In the genomic region with DNA sequence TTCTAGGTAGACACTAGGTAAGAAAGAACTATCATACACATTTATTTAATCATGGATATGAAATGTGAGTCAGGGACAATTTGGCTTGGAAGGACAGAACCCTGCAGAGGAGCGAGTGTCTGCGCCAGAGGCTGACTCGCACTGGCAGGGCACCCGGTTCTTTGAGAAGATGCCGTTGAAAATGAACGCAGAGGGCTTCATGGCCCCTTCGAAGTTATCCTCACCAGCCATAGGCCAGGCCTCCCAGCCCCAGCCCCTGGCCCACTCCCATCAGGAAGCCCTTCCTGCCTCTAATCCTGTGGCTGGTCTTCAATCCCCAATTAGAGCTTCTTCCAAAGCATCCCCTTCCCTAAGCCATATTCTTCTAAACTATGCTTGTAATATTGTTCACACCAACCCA, we compare ENCODE assay signal across 22 cellular contexts.
"Had no signal": no experiment of that assay in that cellular context is flagged by ENCODE, and none has a peak within 500 bp of the region (broad histone marks: within the 10 kb centered on the region; RNA-seq: fewer than 3 reads in every experiment).

No MANE protein-coding gene starts in this region.

- H3K4me3 ChIP-seq: cardiac muscle cell, PC-9 had no signal

- H3K4me1 Mint-ChIP-seq: activated B cell treated with CpG ODN at 0.5 μM for 24 hours; activated CD4-positive, alpha-beta T cell treated with anti-CD3 and anti-CD28 coated beads, Interleukin-2, amount 10 ng/mL, durations not matched to agents 24 days and 14 days had no signal

- H3K36me3 ChIP-seq: brain microvascular endothelial cell, cardiac muscle cell had no signal

- H3K9me3 Mint-ChIP-seq: activated B cell treated with CpG ODN at 0.5 μM for 24 hours; activated CD4-positive, alpha-beta T cell treated with anti-CD3 and anti-CD28 coated beads, Interleukin-2, amount 10 ng/mL, durations not matched to agents 24 days and 14 days; activated naive CD4-positive, alpha-beta T cell treated with anti-CD3 and anti-CD28 coated beads for 36 hours had no signal

- ATAC-seq: T-helper 17 cell had no signal

- H3K27me3 ChIP-seq: brain microvascular endothelial cell, cardiac muscle cell had no signal

- H3K36me3 Mint-ChIP-seq: activated naive CD8-positive, alpha-beta T cell had no signal

- DNase-seq: activated B cell treated with CpG ODN at 0.5 μM for 24 hours; activated CD4-positive, alpha-beta T cell treated with anti-CD3 and anti-CD28 coated beads for 1 hour; activated CD4-positive, alpha-beta T cell treated with anti-CD3 and anti-CD28 coated beads, Interleukin-2, amount 10 ng/mL, durations not matched to agents 24 days and 14 days; activated CD4-positive, alpha-beta T cell treated with anti-CD3 and anti-CD28 coated beads, Interleukin-2, amount 50 U/mL, for 48 hours; activated CD8-positive, alpha-beta memory T cell treated with anti-CD3 and anti-CD28 coated beads, Interleukin-2, amount 50 U/mL, for 48 hours; activated naive CD4-positive, alpha-beta T cell treated with anti-CD3 and anti-CD28 coated beads for 36 hours; activated T-cell treated with anti-CD3 and anti-CD28 coated beads, Interleukin-2, amount 50 U/mL, for 1 hour; amygdala; brain microvascular endothelial cell; MM.1S; NCI-H1105; NCI-H1436; NCI-H1694 treated with DMSO at 0.1 percent for 48 hours; NCI-H2029 treated with DMSO at 0.1 percent for 48 hours; NCI-H510A treated with DMSO at 0.1 percent for 48 hours; NCI-H69; PC-9; SHP77 treated with DMSO at 0.1 percent for 48 hours; T-helper 17 cell; T-helper 9 cell had no signal

- H3K27ac Mint-ChIP-seq: activated B cell treated with CpG ODN at 0.5 μM for 24 hours; activated CD4-positive, alpha-beta T cell treated with anti-CD3 and anti-CD28 coated beads, Interleukin-2, amount 10 ng/mL, durations not matched to agents 24 days and 14 days; activated naive CD4-positive, alpha-beta T cell treated with anti-CD3 and anti-CD28 coated beads for 36 hours; activated naive CD8-positive, alpha-beta T cell; T-helper 17 cell had no signal

- H3K4me2 ChIP-seq: PC-9 had no signal

- H2AFZ ChIP-seq: PC-9 had no signal

- H3K27me3 Mint-ChIP-seq: activated B cell treated with CpG ODN at 0.5 μM for 24 hours; activated CD4-positive, alpha-beta T cell treated with anti-CD3 and anti-CD28 coated beads, Interleukin-2, amount 10 ng/mL, durations not matched to agents 24 days and 14 days; activated naive CD8-positive, alpha-beta T cell had no signal

- H3K27ac ChIP-seq: brain microvascular endothelial cell, cardiac muscle cell, PC-9 had no signal

- H3K4me3 Mint-ChIP-seq: activated B cell treated with CpG ODN at 0.5 μM for 24 hours; activated CD4-positive, alpha-beta T cell treated with anti-CD3 and anti-CD28 coated beads, Interleukin-2, amount 10 ng/mL, durations not matched to agents 24 days and 14 days; activated naive CD4-positive, alpha-beta T cell treated with anti-CD3 and anti-CD28 coated beads for 36 hours; activated naive CD8-positive, alpha-beta T cell; T-helper 17 cell had no signal
